8 cellular contexts compared by ENCODE assay signal in the genomic region with DNA sequence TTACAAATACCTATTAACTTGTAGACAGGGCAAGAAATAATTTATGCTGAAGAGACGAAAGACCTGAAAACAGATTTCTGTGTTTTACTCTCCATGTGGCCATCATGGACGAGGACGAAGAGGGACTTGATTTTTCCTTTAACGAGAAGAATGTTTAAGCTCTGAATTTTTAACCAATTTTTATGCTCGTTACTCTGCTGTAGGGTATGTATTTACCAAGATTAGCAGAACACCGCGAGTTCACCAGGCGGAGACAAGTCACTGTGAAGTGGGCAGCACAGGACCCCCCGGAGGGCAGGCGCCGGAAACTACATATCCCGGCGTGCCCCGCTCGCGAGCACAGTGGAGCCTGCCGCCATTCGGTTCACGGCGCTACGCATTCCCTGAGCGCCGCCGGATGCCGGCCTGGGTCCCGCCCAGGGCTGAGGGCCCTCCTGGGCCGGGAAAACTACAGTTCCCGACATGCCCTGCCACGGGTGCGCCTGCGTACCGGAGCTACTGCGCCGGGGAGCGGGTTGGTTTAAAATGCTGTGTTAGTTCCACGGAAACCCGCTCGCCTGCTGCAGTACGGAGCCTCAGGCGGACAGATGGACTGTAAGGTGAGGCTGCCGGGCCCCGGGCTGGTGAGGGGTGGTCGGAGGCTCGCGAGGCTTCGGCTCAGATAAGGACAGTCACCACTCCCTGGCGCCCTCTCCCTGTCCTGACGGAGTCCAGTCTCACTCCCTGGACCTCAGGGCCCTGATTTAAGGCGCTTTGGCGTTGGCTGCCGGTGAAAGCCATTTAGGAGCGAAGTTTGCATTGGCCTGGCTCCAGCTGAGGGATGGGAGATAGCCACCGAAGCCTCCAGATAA.
DNase-seq lines count a peak whose midpoint lies in the region; ATAC-seq and TF ChIP-seq lines count a peak whose summit lies in the region.

A gene (plus strand): TSS at position 536 of the 851 bp plus-strand sequence. CDS start 52 bp downstream, at position 588.

- TF ChIP-seq CTCF in GM20000 (IDR thresholded peaks at IDR 0.05; ENCODE audit: extremely low read depth, missing control alignments), result no peak

- no peaks in the 10 kb centered on the region for H3K27me3 Mint-ChIP-seq in effector memory CD8-positive, alpha-beta T cell
- no peaks in the 10 kb centered on the region for H3K27me3 Mint-ChIP-seq in memory B cell

- ATAC-seq in effector memory CD8-positive, alpha-beta T cell (replicated peaks), result peak; percentile 100
- ATAC-seq in memory B cell (ENCODE audit: low read depth), result peak; percentile 100

- H3K4me3 Mint-ChIP-seq in effector memory CD8-positive, alpha-beta T cell, result peak within 1 kb of the TSS; percentile 92
- H3K4me3 Mint-ChIP-seq in memory B cell, result peak within 1 kb of the TSS; percentile 90

- peak within 1 kb of the TSS; percentile 32 to 36 for H3K27ac Mint-ChIP-seq in effector memory CD8-positive, alpha-beta T cell
- no peak within 1 kb of the TSS for H3K27ac Mint-ChIP-seq in memory B cell

- H3K4me1 Mint-ChIP-seq in effector memory CD8-positive, alpha-beta T cell (ENCODE audit: low read depth in 2 of 2), result peaks cover 10 to 14% of the 10 kb centered on the region in 2 donors
- H3K4me1 Mint-ChIP-seq in memory B cell, result peaks cover 6% of the 10 kb centered on the region

- H3K36me3 Mint-ChIP-seq in effector memory CD8-positive, alpha-beta T cell (ENCODE audit: insufficient read depth), result peaks cover 11% of the 10 kb centered on the region
- no peaks in the 10 kb centered on the region for H3K36me3 Mint-ChIP-seq in memory B cell

- H3K9me3 Mint-ChIP-seq in effector memory CD8-positive, alpha-beta T cell, result no peaks in the 10 kb centered on the region
- H3K9me3 Mint-ChIP-seq in memory B cell, result no peaks in the 10 kb centered on the region

- DNase-seq in COR-L47 (lab: John Stamatoyannopoulos, UW), result peak; percentile 96
- peak; percentile 93 for DNase-seq in GM20000 (ENCODE audit: low spot score)
- peak; percentile 80 for DNase-seq in HS-5 (ENCODE audit: low read depth)
- DNase-seq in NK-92 treated with Interleukin-12 subunit alpha and Interleukin-12 subunit beta, amount 100 ng/mL, for 24 hours (lab: John Stamatoyannopoulos, UW), result peak; percentile 94
- DNase-seq in activated CD8-positive, alpha-beta memory T cell treated with anti-CD3 and anti-CD28 coated beads for 24 hours, result peak; percentile 96
- peak; percentile 93 to 95 (median 95) for DNase-seq in effector memory CD8-positive, alpha-beta T cell
- DNase-seq in memory B cell (ENCODE audit: low spot score in 2 of 2), result peak; percentile 91 to 92
- peak; percentile 89 for DNase-seq in stimulated activated CD8-positive, alpha-beta memory T cell treated with anti-CD3 and anti-CD28 coated beads, Interleukin-12 subunit alpha, Interleukin-12 subunit beta, amount 100 ng/mL, for 1 hour (ENCODE audit: low read depth)

Comparison
In these comparisons a context has a peak if more than half of its experiments do, and no peak if none do; other contexts are left out.
1. Peak in every context shown above with its lines: DNase-seq and ATAC-seq.